In genomic region chr16:85055503-85056210, GRCh38 we compare ENCODE assay signal across 8 cellular contexts. TPM values are rescaled to one million over a fixed set of nuclear protein-coding genes. Genes with fewer than 3 reads are reported as not detected.
A peak's percentile ranks its signal among the peaks of the same experiment; 100 is the strongest.
DNase-seq lines count a peak whose midpoint lies in the region; ATAC-seq lines count a peak whose summit lies in the region.

No MANE protein-coding gene starts in this region.

- ATAC-seq in GM21367 (IDR thresholded peaks at IDR 0.05; ENCODE audit: unreplicated experiment), result peak; percentile 87

- DNase-seq in AG20443 (ENCODE audit: low spot score) (peak; percentile 43), KG1 (lab: John Stamatoyannopoulos, UW) (peak; percentile 88), myocyte (ENCODE audit: low read depth) (peak; percentile 83), NCI-H146 treated with DMSO at 0.1 percent for 48 hours (lab: John Stamatoyannopoulos, UW; ENCODE audit: unreplicated experiment) (no peak)
- DNase-seq in activated CD4-positive, alpha-beta T cell treated with anti-CD3 and anti-CD28 coated beads, Interleukin-2, amount 50 U/mL, for 4 hours, result peak; percentile 39 to 46
- DNase-seq in effector CD4-positive, alpha-beta T cell, result peak; percentile 65
- DNase-seq in stimulated activated CD8-positive, alpha-beta memory T cell treated with anti-CD3 and anti-CD28 coated beads, Interleukin-7, amount 100 ng/mL, for 48 hours (ENCODE audit: extremely low read depth in 1 of 2, low read depth in 1 of 2), result peak; percentile 33 to 74

RNA-seq across cellular contexts. Expression of gene KIAA0513, which starts 28.1 kb away (rescaled TPM):
- total RNA-seq in myocyte, result 11.9 and 17.9 TPM in 2 replicates
- polyA plus RNA-seq in myocyte (2012), result 11.4 TPM

RNA-seq across cellular contexts. Expression of gene ZDHHC7, which starts 44.3 kb away (rescaled TPM):
- 54.7 and 75.7 TPM in 2 replicates for total RNA-seq in myocyte
- 51.5 TPM for polyA plus RNA-seq in myocyte (2012)

RNA-seq across cellular contexts. Expression of gene CIBAR2, which starts 56.6 kb away (rescaled TPM):
- total RNA-seq in myocyte, result not detected in 2 replicates
- not detected for polyA plus RNA-seq in myocyte (2012)
